Comparison of ENCODE assay signal across 2 cellular contexts in genomic region chr11:95266751-95267374, GRCh38.
TF ChIP-seq lines count a peak whose summit lies in the region.

No MANE protein-coding gene starts in this region.

TF ChIP-seq in liver, 16 proteins besides CTCF, POLR2A, EP300 and RAD21:
- TF ChIP-seq RXRA (IDR thresholded peaks at IDR 0.05) (peak in 1 of 2 donors; percentile 9), EGR1 (IDR thresholded peaks at IDR 0.05; ENCODE audit: low read depth in 2 of 2) (no peak), HNF4A (conservative IDR thresholded peaks at IDR 0.05) (peak; percentile 56 to 63)

TF ChIP-seq in HepG2, 621 proteins besides CTCF, POLR2A, EP300 and RAD21:
- TF ChIP-seq PCBP1 (IDR thresholded peaks at IDR 0.05; ENCODE audit: borderline replicate concordance, low read depth, low read length) (no peak), ZNF343 (CRISPR knock-in tag; IDR thresholded peaks at IDR 0.05) (no peak)
